Comparison of ENCODE assay signal across 1 cellular context in genomic region chr19:17580470-17581000, GRCh38.
TF ChIP-seq lines count a peak whose summit lies in the region.

No MANE protein-coding gene starts in this region.

TF ChIP-seq in HCT116, 20 proteins besides CTCF, POLR2A, EP300 and RAD21 (continued from another document):
- no peak for TF ChIP-seq REST (IDR thresholded peaks at IDR 0.05; ENCODE audit: low read depth)
- TF ChIP-seq SIN3A (IDR thresholded peaks at IDR 0.05; ENCODE audit: low read depth): no peak
- no peak for TF ChIP-seq EZH2 (IDR thresholded peaks at IDR 0.05)
- no peak for TF ChIP-seq MAX (IDR thresholded peaks at IDR 0.05)
- TF ChIP-seq CEBPB (IDR thresholded peaks at IDR 0.05; ENCODE audit: low read depth): no peak
- TF ChIP-seq TCF7L2 (IDR thresholded peaks at IDR 0.05; ENCODE audit: borderline replicate concordance, extremely low read depth, insufficient read depth, insufficient read length): no peak
- TF ChIP-seq SP1 (IDR thresholded peaks at IDR 0.05; ENCODE audit: low read depth): no peak
- no peak for TF ChIP-seq EZH2phosphoT487 (IDR thresholded peaks at IDR 0.05; ENCODE audit: borderline replicate concordance)
- no peak for TF ChIP-seq ZNF274 (IDR thresholded peaks at IDR 0.05; ENCODE audit: low read depth, low read length)
- TF ChIP-seq SRF (IDR thresholded peaks at IDR 0.05; ENCODE audit: low read depth): no peak
